11 cellular contexts compared by ENCODE assay signal in genomic region chr4:148453833-148454232, GRCh38. TPM values are rescaled to one million over a fixed set of nuclear protein-coding genes. Genes with fewer than 3 reads are reported as not detected.
"Had no signal": no experiment of that assay in that cellular context is flagged by ENCODE, and none has a peak within 500 bp of the region (broad histone marks: within the 10 kb centered on the region; RNA-seq: fewer than 3 reads in every experiment).

No MANE protein-coding gene starts in this region.

- DNase-seq: GM23248, GOT3, H7, H9, HCEC 1CT, HFFc6 had no signal

- H3K36me3 ChIP-seq: HAP-1 had no signal

- FAIRE-seq: H1, H54 had no signal

- H3K4me2 ChIP-seq: GM23338 had no signal

- H3K27ac ChIP-seq: GM23248 had no signal

- ATAC-seq: GM23338, HCT116 had no signal

- H3K4me1 ChIP-seq: HAP-1 had no signal

- H2AFZ ChIP-seq: GM23248 had no signal

- H3K9ac ChIP-seq: GM23248 had no signal

- H3K4me3 ChIP-seq: GM23248, GM23338, HAP-1 had no signal

RNA-seq across cellular contexts. Expression of gene NR3C2, which starts 11.6 kb away (rescaled TPM):
- total RNA-seq: GM23248 had no signal
